In the genomic region with DNA sequence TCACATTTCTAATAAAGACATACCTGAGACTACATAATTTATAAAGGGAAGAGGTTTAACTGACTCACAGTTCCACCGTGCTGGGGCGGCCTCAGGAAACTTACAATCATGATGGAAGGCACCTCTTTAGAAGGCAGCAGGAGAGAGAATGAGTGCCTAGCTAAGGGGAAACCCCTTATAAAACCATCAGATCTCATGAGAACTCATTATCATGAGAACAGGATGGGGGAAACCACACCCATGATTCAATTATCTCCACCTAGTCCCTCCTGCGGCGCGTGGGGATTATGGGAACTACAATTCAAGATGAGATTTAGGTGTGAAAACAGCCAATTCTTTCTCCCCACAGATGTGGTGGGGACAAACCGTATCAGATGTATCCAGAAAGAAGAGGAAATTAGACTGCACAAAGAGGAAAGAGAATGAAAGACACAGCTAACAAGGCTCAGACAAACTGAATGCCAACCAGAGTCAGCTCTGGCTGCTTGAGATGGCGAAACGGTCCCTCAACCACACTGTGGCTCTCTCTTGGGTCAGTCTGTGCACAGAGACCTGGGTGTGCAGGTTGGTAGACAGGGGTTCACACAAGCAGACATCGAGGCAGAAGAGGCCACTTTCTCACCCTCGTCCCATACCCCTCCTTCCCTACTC, we compare ENCODE assay signal across 14 cellular contexts.
DNase-seq lines count a peak whose midpoint lies in the region; TF ChIP-seq lines count a peak whose summit lies in the region.
"Had no signal": no experiment of that assay in that cellular context is flagged by ENCODE, and none has a peak within 500 bp of the region (broad histone marks: within the 10 kb centered on the region; RNA-seq: fewer than 3 reads in every experiment).

No MANE protein-coding gene starts in this region.

- H3F3A ChIP-seq in neural progenitor cell (ENCODE audit: low read depth), result no peaks in the 10 kb centered on the region

- H2AFZ ChIP-seq in neural progenitor cell (replicated peaks), result no peak overlapping the region

- no peak overlapping the region for H3K4me2 ChIP-seq in neural progenitor cell

- peak; percentile 71 for DNase-seq in activated effector memory CD4-positive, alpha-beta T cell treated with anti-CD3 and anti-CD28 coated beads, Interleukin-2, amount 50 U/mL, for 16 hours
- DNase-seq in activated effector memory CD4-positive, alpha-beta T cell treated with Interleukin-2 at 50 U/mL for 16 hours, result no peak
- DNase-seq in activated T-cell treated with anti-CD3 and anti-CD28 coated beads, Interleukin-2, amount 50 U/mL, for 48 hours, result peak; percentile 66 to 68
- peak; percentile 24 to 25 for DNase-seq in stimulated activated CD4-positive, alpha-beta T cell treated with anti-CD3 and anti-CD28 coated beads, Interleukin-15, amount 100 ng/mL, for 48 hours (ENCODE audit: low read depth in 2 of 2)
- no peak for DNase-seq in NCI-H524 treated with DMSO at 0.1 percent for 48 hours (lab: John Stamatoyannopoulos, UW)
- no peak for DNase-seq in neural progenitor cell (ENCODE audit: low spot score)
- no peak for DNase-seq in uterus
- DNase-seq: activated B cell treated with CpG ODN at 0.5 μM for 24 hours, aorta, DMS 273 treated with DMSO at 0.1 percent for 48 hours, MM.1S, naive B cell had no signal

- no peak for TF ChIP-seq CTCF in neural progenitor cell (IDR thresholded peaks at IDR 0.05)
- no peak for TF ChIP-seq CTCF in uterus (IDR thresholded peaks at IDR 0.05)

- H3K36me3 ChIP-seq in neural progenitor cell, result no peaks in the 10 kb centered on the region
- H3K36me3 ChIP-seq in uterus, result no peaks in the 10 kb centered on the region

- H3K4me3 ChIP-seq in neural progenitor cell, result no peak overlapping the region
- H3K4me3 ChIP-seq in uterus, result no peak overlapping the region

- intact Hi-C loops in uterus (cut with DNase I; ENCODE audit: low total_unique reads), result no loop called here

- no peak for TF ChIP-seq POLR2A in uterus (IDR thresholded peaks at IDR 0.05)

- H3K79me2 ChIP-seq in neural progenitor cell (ENCODE audit: low read depth), result no peaks in the 10 kb centered on the region

- H3K36me3 Mint-ChIP-seq in stimulated activated naive CD8-positive, alpha-beta T cell treated with anti-CD3 and anti-CD28 coated beads, Interleukin-15, Interleukin-2, amounts not matched to agents 100 ng/mL and 50 ng/mL, for 24 hours (ENCODE audit: low read depth), result peaks cover 13% of the 10 kb centered on the region
- no peaks in the 10 kb centered on the region for H3K36me3 Mint-ChIP-seq in neural progenitor cell
- H3K36me3 Mint-ChIP-seq: type B pancreatic cell had no signal

- H4K20me1 ChIP-seq in neural progenitor cell (ENCODE audit: low read depth), result no peaks in the 10 kb centered on the region

- H3K27ac Mint-ChIP-seq in stimulated activated naive CD8-positive, alpha-beta T cell treated with anti-CD3 and anti-CD28 coated beads, Interleukin-15, Interleukin-2, amounts not matched to agents 100 ng/mL and 50 ng/mL, for 24 hours, result peak overlapping the region; percentile 72
- no peak overlapping the region for H3K27ac Mint-ChIP-seq in neural progenitor cell
- H3K27ac Mint-ChIP-seq: activated B cell treated with CpG ODN at 0.5 μM for 24 hours, type B pancreatic cell had no signal

- peaks cover 81% of the 10 kb centered on the region for H3K4me1 Mint-ChIP-seq in stimulated activated naive CD8-positive, alpha-beta T cell treated with anti-CD3 and anti-CD28 coated beads, Interleukin-15, Interleukin-2, amounts not matched to agents 100 ng/mL and 50 ng/mL, for 24 hours (ENCODE audit: low read depth)
- no peaks in the 10 kb centered on the region for H3K4me1 Mint-ChIP-seq in neural progenitor cell

- H3K9me3 Mint-ChIP-seq in stimulated activated naive CD8-positive, alpha-beta T cell treated with anti-CD3 and anti-CD28 coated beads, Interleukin-15, Interleukin-2, amounts not matched to agents 100 ng/mL and 50 ng/mL, for 24 hours, result peaks cover 26% of the 10 kb centered on the region
- no peaks in the 10 kb centered on the region for H3K9me3 Mint-ChIP-seq in neural progenitor cell
- H3K9me3 Mint-ChIP-seq: type B pancreatic cell had no signal

- no peak overlapping the region for H3K27ac ChIP-seq in neural progenitor cell
- H3K27ac ChIP-seq in uterus, result no peak overlapping the region

- H3K9me3 ChIP-seq in neural progenitor cell (ENCODE audit: low read depth) (no peaks in the 10 kb centered on the region), uterus (no peaks in the 10 kb centered on the region)

- H3K4me3 Mint-ChIP-seq in stimulated activated naive CD8-positive, alpha-beta T cell treated with anti-CD3 and anti-CD28 coated beads, Interleukin-15, Interleukin-2, amounts not matched to agents 100 ng/mL and 50 ng/mL, for 24 hours, result no peak overlapping the region
- no peak overlapping the region for H3K4me3 Mint-ChIP-seq in neural progenitor cell
- H3K4me3 Mint-ChIP-seq: activated B cell treated with CpG ODN at 0.5 μM for 24 hours, type B pancreatic cell had no signal

- no peak overlapping the region for H3K9ac ChIP-seq in neural progenitor cell

- H3K4me1 ChIP-seq in neural progenitor cell (no peaks in the 10 kb centered on the region), uterus (no peaks in the 10 kb centered on the region)

- H3K27me3 Mint-ChIP-seq in stimulated activated naive CD8-positive, alpha-beta T cell treated with anti-CD3 and anti-CD28 coated beads, Interleukin-15, Interleukin-2, amounts not matched to agents 100 ng/mL and 50 ng/mL, for 24 hours, result peaks cover 3% of the 10 kb centered on the region
- peaks cover 5% of the 10 kb centered on the region for H3K27me3 Mint-ChIP-seq in neural progenitor cell (ENCODE audit: insufficient read depth, low read depth)

- H3K27me3 ChIP-seq in neural progenitor cell (no peaks in the 10 kb centered on the region), uterus (no peaks in the 10 kb centered on the region)

Comparison
In these comparisons a context has a peak if more than half of its experiments do, and no peak if none do; other contexts are left out.
1. DNase-seq: peak in activated effector memory CD4-positive, alpha-beta T cell treated with anti-CD3 and anti-CD28 coated beads, Interleukin-2, amount 50 U/mL, for 16 hours (single experiment), activated T-cell treated with anti-CD3 and anti-CD28 coated beads, Interleukin-2, amount 50 U/mL, for 48 hours (2 of 2) and stimulated activated CD4-positive, alpha-beta T cell treated with anti-CD3 and anti-CD28 coated beads, Interleukin-15, amount 100 ng/mL, for 48 hours (2 of 2); none in activated effector memory CD4-positive, alpha-beta T cell treated with Interleukin-2 at 50 U/mL for 16 hours (single experiment), NCI-H524 treated with DMSO at 0.1 percent for 48 hours (single experiment), neural progenitor cell (single experiment) and uterus (0 of 2).